In genomic region chr1:104064391-104064790, GRCh38 we compare ENCODE assay signal across 17 cellular contexts.
DNase-seq lines count a peak whose midpoint lies in the region; ATAC-seq and TF ChIP-seq lines count a peak whose summit lies in the region.
"Had no signal": no experiment of that assay in that cellular context is flagged by ENCODE, and none has a peak within 500 bp of the region (broad histone marks: within the 10 kb centered on the region; RNA-seq: fewer than 3 reads in every experiment).

No MANE protein-coding gene starts in this region.

- no peak for ATAC-seq in Panc1
- ATAC-seq in activated T-cell treated with anti-CD3 and anti-CD28 coated beads, Interleukin-2, amount 50 U/mL, for 72 hours (replicated peaks in 1 of 2): no peak

- no peaks in the 10 kb centered on the region for H3K9me3 ChIP-seq in Panc1 (ENCODE audit: control insufficient read depth, insufficient read depth, low read depth, low read length)

- no peak overlapping the region for H3K4me3 ChIP-seq in Panc1 (ENCODE audit: low read depth in 2 of 2, low read length in 2 of 2)
- no peak overlapping the region for H3K4me3 ChIP-seq in astrocyte of the spinal cord (ENCODE audit: low read depth, low read length)
- no peak overlapping the region for H3K4me3 ChIP-seq in brain microvascular endothelial cell (ENCODE audit: low read depth, low read length)

- POLR2A ChIA-PET in Panc1 (lab: Charles Lee): no interaction called here

- BruUV-seq in Panc1 (replicated peaks; lab: Mats Ljungman, UMichigan): no TSS peak

- in situ Hi-C loops in Panc1 (cut with HindIII; ENCODE audit: low pct_unique_long_range_greater_than_20kb, low sequenced_read_pairs): no loop called here
- in situ Hi-C loops in astrocyte of the spinal cord (cut with HindIII; ENCODE audit: low sequenced_read_pairs): no loop called here
- in situ Hi-C loops in brain microvascular endothelial cell (cut with HindIII; ENCODE audit: low pct_ligation_motif_present, low sequenced_read_pairs): no loop called here

- H3K27ac ChIP-seq in Panc1 (ENCODE audit: low read length) (no peak overlapping the region), brain microvascular endothelial cell (no peak overlapping the region)

- H3K36me3 ChIP-seq in Panc1 (ENCODE audit: control insufficient read depth, insufficient read depth, low read length) (no peaks in the 10 kb centered on the region), brain microvascular endothelial cell (replicated peaks) (no peaks in the 10 kb centered on the region)

- H3K4me1 Mint-ChIP-seq in activated T-cell treated with anti-CD3 and anti-CD28 coated beads, Interleukin-2, amount 50 U/mL, for 72 hours (ENCODE audit: low read depth): no peaks in the 10 kb centered on the region

- TF ChIP-seq CTCF in Panc1 (IDR thresholded peaks at IDR 0.05) (no peak), astrocyte of the spinal cord (IDR thresholded peaks at IDR 0.05; ENCODE audit: low read depth, low read length) (no peak), brain microvascular endothelial cell (IDR thresholded peaks at IDR 0.05; ENCODE audit: low read depth, low read length, missing control alignments) (no peak)

- H3K27me3 ChIP-seq in Panc1 (ENCODE audit: control insufficient read depth, insufficient read depth, low read length): no peaks in the 10 kb centered on the region
- H3K27me3 ChIP-seq in brain microvascular endothelial cell (replicated peaks): no peaks in the 10 kb centered on the region

- no peaks in the 10 kb centered on the region for H3K36me3 Mint-ChIP-seq in activated T-cell treated with anti-CD3 and anti-CD28 coated beads, Interleukin-2, amount 50 U/mL, for 72 hours (ENCODE audit: insufficient read depth in 2 of 2)

- H3K27ac Mint-ChIP-seq in activated T-cell treated with anti-CD3 and anti-CD28 coated beads, Interleukin-2, amount 50 U/mL, for 72 hours: no peak overlapping the region
- H3K27ac Mint-ChIP-seq: CD4-positive, alpha-beta T cell had no signal

- no peaks in the 10 kb centered on the region for H3K27me3 Mint-ChIP-seq in activated T-cell treated with anti-CD3 and anti-CD28 coated beads, Interleukin-2, amount 50 U/mL, for 72 hours (ENCODE audit: low read depth)
- H3K27me3 Mint-ChIP-seq: CD4-positive, alpha-beta T cell had no signal

- DNase-seq in HPDE6-E6E7 (ENCODE audit: extremely low spot score) (peak; percentile 11), Panc1 (ENCODE audit: low read depth, low spot score) (peak; percentile 38), astrocyte of the spinal cord (ENCODE audit: low read depth, low spot score) (peak; percentile 1), non-pigmented ciliary epithelial cell (ENCODE audit: low read depth) (peak; percentile 2), hippocampal formation (lab: John Stamatoyannopoulos, UW) (no peak), brain microvascular endothelial cell (no peak)
- DNase-seq in activated T-cell treated with anti-CD3 and anti-CD28 coated beads, Interleukin-2, amount 50 U/mL, for 72 hours: no peak
- DNase-seq: ACHN; CD4-positive, alpha-beta T cell; H7; Karpas-422; MV-4-11; NCI-H1417 treated with DMSO at 0.1 percent for 48 hours; NCI-H2081; NCI-H524 treated with DMSO at 0.1 percent for 48 hours; NK-92 treated with Interleukin-12 subunit alpha and Interleukin-12 subunit beta, amount 100 ng/mL, for 24 hours; SIG-M5 had no signal

- no peak overlapping the region for H3K4me3 Mint-ChIP-seq in activated T-cell treated with anti-CD3 and anti-CD28 coated beads, Interleukin-2, amount 50 U/mL, for 72 hours
- H3K4me3 Mint-ChIP-seq: CD4-positive, alpha-beta T cell had no signal

- CTCF ChIA-PET in Panc1 (lab: Charles Lee): no interaction called here

- intact Hi-C loops in Panc1 (cut with micrococcal nuclease; ENCODE audit: unreplicated experiment): no loop called here

- H3K4me1 ChIP-seq in Panc1 (ENCODE audit: control insufficient read depth, insufficient read depth, low read length): no peaks in the 10 kb centered on the region

- peaks cover 0 to 6% of the 10 kb centered on the region in 2 donors for H3K9me3 Mint-ChIP-seq in activated T-cell treated with anti-CD3 and anti-CD28 coated beads, Interleukin-2, amount 50 U/mL, for 72 hours

Comparison
In these comparisons a context has a peak if more than half of its experiments do, and no peak if none do; other contexts are left out.
1. DNase-seq: peak in HPDE6-E6E7 (single experiment), Panc1 (single experiment), astrocyte of the spinal cord (single experiment) and non-pigmented ciliary epithelial cell (single experiment); none in hippocampal formation (0 of 2), brain microvascular endothelial cell (single experiment) and activated T-cell treated with anti-CD3 and anti-CD28 coated beads, Interleukin-2, amount 50 U/mL, for 72 hours (0 of 2).